8 cellular contexts compared by ENCODE assay signal in the genomic region with DNA sequence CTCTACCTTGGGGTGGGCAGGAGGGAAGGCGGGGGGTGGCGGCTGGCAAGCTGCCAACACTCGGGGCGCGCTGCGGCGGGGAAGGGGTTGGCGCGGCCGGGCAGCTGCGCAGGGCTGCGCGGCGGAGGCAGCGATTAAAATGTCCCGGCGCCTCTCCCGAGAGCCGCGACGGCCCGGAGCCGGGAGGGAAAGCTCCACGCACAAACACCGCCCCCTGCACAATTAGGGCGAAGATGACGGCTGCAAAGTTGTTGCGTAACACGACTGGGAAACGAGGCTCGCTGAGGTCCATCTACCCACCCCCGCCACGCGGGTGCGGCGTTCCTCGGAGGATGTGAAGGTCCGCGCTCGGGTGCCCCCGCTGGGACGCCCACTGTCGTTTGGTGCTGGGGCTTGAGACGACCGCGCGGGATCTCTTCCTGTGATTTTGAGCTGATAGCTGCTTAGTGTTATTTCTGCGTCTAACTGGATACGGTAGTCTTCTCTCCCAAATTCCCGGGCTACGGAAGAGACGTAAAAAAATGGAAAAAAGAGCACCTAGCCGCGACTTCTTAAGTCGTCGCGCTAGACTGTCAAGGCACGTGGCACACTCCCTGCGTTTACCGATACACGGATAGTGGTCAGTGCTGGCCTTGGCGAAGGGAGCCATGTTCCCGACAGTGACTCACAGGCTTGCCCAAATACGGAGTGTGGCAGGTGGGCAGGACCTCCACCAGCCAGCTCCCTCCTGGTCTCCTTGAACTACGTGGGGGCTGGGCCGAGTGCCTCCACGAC. TPM values are rescaled to one million over a fixed set of nuclear protein-coding genes. Genes with fewer than 3 reads are reported as not detected.
DNase-seq lines count a peak whose midpoint lies in the region; ATAC-seq lines count a peak whose summit lies in the region.

No MANE protein-coding gene starts in this region.

- H3K4me3 ChIP-seq in esophagus (ENCODE audit: low read depth in 1 of 2, low read length in 2 of 2) = peak overlapping the region; percentile 58 to 78

- H3K27me3 ChIP-seq in esophagus (ENCODE audit: control insufficient read depth in 1 of 2, insufficient read depth in 2 of 2, low read length in 2 of 2) = no peaks in the 10 kb centered on the region

- H3K27ac Mint-ChIP-seq in activated T-cell treated with anti-CD3 and anti-CD28 coated beads, Interleukin-2, amount 50 U/mL, for 24 hours = peak overlapping the region; percentile 98

- H3K36me3 Mint-ChIP-seq in activated T-cell treated with anti-CD3 and anti-CD28 coated beads, Interleukin-2, amount 50 U/mL, for 24 hours (ENCODE audit: low read depth) = peaks cover 36% of the 10 kb centered on the region

- no peaks in the 10 kb centered on the region for H3K36me3 ChIP-seq in ES-I3 (ENCODE audit: insufficient read depth, low read length)
- H3K36me3 ChIP-seq in esophagus (ENCODE audit: control insufficient read depth in 2 of 2, insufficient read depth in 2 of 2, low read length in 1 of 2) = no peaks in the 10 kb centered on the region

- H3K4me1 Mint-ChIP-seq in activated T-cell treated with anti-CD3 and anti-CD28 coated beads, Interleukin-2, amount 50 U/mL, for 24 hours (ENCODE audit: low read depth) = peaks cover 54% of the 10 kb centered on the region

- H3K9ac ChIP-seq in ES-I3 (ENCODE audit: low read depth, low read length) = peak overlapping the region; percentile 70

- peak overlapping the region; percentile 88 for H3K4me3 Mint-ChIP-seq in activated T-cell treated with anti-CD3 and anti-CD28 coated beads, Interleukin-2, amount 50 U/mL, for 24 hours

- peaks cover 4% of the 10 kb centered on the region for H3K4me1 ChIP-seq in ES-I3 (ENCODE audit: insufficient read depth, low read length)
- peaks cover 0 to 4% of the 10 kb centered on the region in 2 donors for H3K4me1 ChIP-seq in esophagus (ENCODE audit: control insufficient read depth in 2 of 2, insufficient read depth in 2 of 2, low read length in 1 of 2)

- H3K9me3 Mint-ChIP-seq in activated T-cell treated with anti-CD3 and anti-CD28 coated beads, Interleukin-2, amount 50 U/mL, for 24 hours = no peaks in the 10 kb centered on the region

- DNase-seq in NOMO-1 treated with DMSO at 0.1 percent for 48 hours (lab: John Stamatoyannopoulos, UW; ENCODE audit: unreplicated experiment) (peak; percentile 41), mucosa of gallbladder (ENCODE audit: low spot score) (peak; percentile 84), HPDE6-E6E7 (ENCODE audit: extremely low spot score) (no peak)
- peak; percentile 80 for DNase-seq in activated T-cell treated with anti-CD3 and anti-CD28 coated beads, Interleukin-2, amount 50 U/mL, for 24 hours
- peak; percentile 40 for DNase-seq in stimulated activated CD8-positive, alpha-beta memory T cell treated with anti-CD3 and anti-CD28 coated beads, Interleukin-7, amount 100 ng/mL, for 24 hours (ENCODE audit: low read depth)

- peaks cover 4% of the 10 kb centered on the region for H3K27me3 Mint-ChIP-seq in activated T-cell treated with anti-CD3 and anti-CD28 coated beads, Interleukin-2, amount 50 U/mL, for 24 hours

- peak; percentile 16 for ATAC-seq in HG02610 (IDR thresholded peaks at IDR 0.05; ENCODE audit: unreplicated experiment)

- 1% methylated on average over 67 of the region's 67 CpGs for WGBS in esophagus, 2 donors

- no peaks in the 10 kb centered on the region for H3K9me3 ChIP-seq in ES-I3 (ENCODE audit: control insufficient read depth, insufficient read depth, low read length)
- no peaks in the 10 kb centered on the region for H3K9me3 ChIP-seq in esophagus (ENCODE audit: control insufficient read depth in 2 of 2, insufficient read depth in 1 of 2, low read depth in 1 of 2, low read length in 1 of 2)

- H3K27ac ChIP-seq in esophagus (ENCODE audit: low read depth in 2 of 2, low read length in 1 of 2) = peak overlapping the region; percentile 92 to 93

RNA-seq across cellular contexts. Expression of a gene that starts 1.0 kb away (rescaled TPM):
- 10 to 100 TPM in 1 of 2 donors, 1 to 10 TPM in 1; 5.0 to 12.7 TPM for polyA plus RNA-seq in esophagus
- 16.4 TPM for total RNA-seq in mucosa of gallbladder
